8 cellular contexts compared by ENCODE assay signal in genomic region chr19:46860846-46861690, GRCh38. TPM values are rescaled to one million over a fixed set of nuclear protein-coding genes. Genes with fewer than 3 reads are reported as not detected.
DNase-seq lines count a peak whose midpoint lies in the region; ATAC-seq and TF ChIP-seq lines count a peak whose summit lies in the region.

Gene ARHGAP35, plus strand, starts transcription at chr19:46860997. Its CDS starts 57,679 bp downstream, at chr19:46918676.

- DNase-seq in NOMO-1 (lab: John Stamatoyannopoulos, UW; ENCODE audit: unreplicated experiment in 2 of 2) = peak; percentile 64 to 77
- no peak for DNase-seq in NOMO-1 treated with DMSO at 0.1 percent for 48 hours (lab: John Stamatoyannopoulos, UW; ENCODE audit: unreplicated experiment)
- peak; percentile 85 for DNase-seq in activated CD4-positive, alpha-beta T cell treated with anti-CD3 and anti-CD28 coated beads, Interleukin-2, amount 10 ng/mL, durations not matched to agents 7 days and 5 days
- peak in 1 of 2 donors; percentile 23 for DNase-seq in thyroid gland
- DNase-seq in middle frontal gyrus (ENCODE audit: extremely low spot score, low spot score) = no peak

- no peaks in the 10 kb centered on the region for H3K36me3 ChIP-seq in thyroid gland

- peak within 1 kb of the TSS; percentile 75 to 98 (median 94) for H3K27ac ChIP-seq in thyroid gland

- intact Hi-C loops in thyroid gland (cut with DNase I) = loop anchor here (5.0 kb wide), 1 partner anchor 251 kb away; the partner anchor contains the start of gene ZC3H4

- peak within 1 kb of the TSS; percentile 93 for H3K27ac Mint-ChIP-seq in activated CD4-positive, alpha-beta T cell treated with anti-CD3 and anti-CD28 coated beads, Interleukin-2, amount 10 ng/mL, durations not matched to agents 7 days and 5 days

- peak in 1 of 2 donors; percentile 29 for TF ChIP-seq POLR2A in thyroid gland (IDR thresholded peaks at IDR 0.05)

- 0 to 2% methylated on average over 10 to 21 of the region's 91 CpGs for WGBS in thyroid gland, 2 donors

- no peaks in the 10 kb centered on the region for H3K9me3 Mint-ChIP-seq in activated CD4-positive, alpha-beta T cell treated with anti-CD3 and anti-CD28 coated beads, Interleukin-2, amount 10 ng/mL, durations not matched to agents 7 days and 5 days

- POLR2A ChIA-PET in activated CD4-positive, alpha-beta T cell treated with anti-CD3 and anti-CD28 coated beads, Interleukin-2, amount 10 ng/mL, durations not matched to agents 7 days and 5 days (lab: Charles Lee) = no interaction called here

- H3K4me3 ChIP-seq in mononuclear cell (ENCODE audit: low read length) (peak within 1 kb of the TSS; percentile 76), thyroid gland (replicated peaks in 1 of 3) (peak within 1 kb of the TSS; percentile 73 to 81 (median 79))

- peaks cover 21% of the 10 kb centered on the region for H3K4me1 Mint-ChIP-seq in activated CD4-positive, alpha-beta T cell treated with anti-CD3 and anti-CD28 coated beads, Interleukin-2, amount 10 ng/mL, durations not matched to agents 7 days and 5 days

- CTCF ChIA-PET in activated CD4-positive, alpha-beta T cell treated with anti-CD3 and anti-CD28 coated beads, Interleukin-2, amount 10 ng/mL, durations not matched to agents 7 days and 5 days (lab: Charles Lee) = interaction anchor here (0.6 to 0.7 kb wide), 2 partner anchors 12 to 38 kb away, joined by 3 read pairs; no protein-coding TSS in a partner anchor

- H3K9me3 ChIP-seq in mononuclear cell (ENCODE audit: low read depth, low read length) (no peaks in the 10 kb centered on the region), thyroid gland (no peaks in the 10 kb centered on the region)

- H3K4me3 Mint-ChIP-seq in activated CD4-positive, alpha-beta T cell treated with anti-CD3 and anti-CD28 coated beads, Interleukin-2, amount 10 ng/mL, durations not matched to agents 7 days and 5 days = peak within 1 kb of the TSS; percentile 81

- no peaks in the 10 kb centered on the region for H3K27me3 Mint-ChIP-seq in activated CD4-positive, alpha-beta T cell treated with anti-CD3 and anti-CD28 coated beads, Interleukin-2, amount 10 ng/mL, durations not matched to agents 7 days and 5 days

- ATAC-seq in HG03521 (IDR thresholded peaks at IDR 0.05; ENCODE audit: unreplicated experiment) = peak; percentile 14

- H3K36me3 Mint-ChIP-seq in activated CD4-positive, alpha-beta T cell treated with anti-CD3 and anti-CD28 coated beads, Interleukin-2, amount 10 ng/mL, durations not matched to agents 7 days and 5 days (ENCODE audit: low read depth) = no peaks in the 10 kb centered on the region

- no peak for TF ChIP-seq CTCF in thyroid gland (IDR thresholded peaks at IDR 0.05)

- in situ Hi-C loops in endometrial microvascular endothelial cells (cut with HindIII; ENCODE audit: inconsistent ontology term, low pct_unique_long_range_greater_than_20kb, low sequenced_read_pairs) = no loop called here

- H3K27me3 ChIP-seq in mononuclear cell (ENCODE audit: insufficient read depth, low read length) (no peaks in the 10 kb centered on the region), thyroid gland (no peaks in the 10 kb centered on the region)

- H3K4me1 ChIP-seq in mononuclear cell (ENCODE audit: insufficient read depth, low read length) (peaks cover 48% of the 10 kb centered on the region), thyroid gland (peaks cover 41 to 53% of the 10 kb centered on the region in 2 donors)

RNA-seq across cellular contexts. Expression of gene ARHGAP35, which starts in this region (rescaled TPM):
- 10 to 100 TPM; 24.7 to 25.5 TPM for total RNA-seq in activated CD4-positive, alpha-beta T cell treated with anti-CD3 and anti-CD28 coated beads, Interleukin-2, amount 10 ng/mL, durations not matched to agents 7 days and 5 days
- 24.3 TPM for total RNA-seq in endometrial microvascular endothelial cells (ENCODE audit: inconsistent ontology term)
- total RNA-seq in mononuclear cell = 9.9 TPM
- total RNA-seq in thyroid gland = 10 to 100 TPM; 51.2 to 82.9 (median 67.0) TPM

Comparison
In these comparisons a context has a peak if more than half of its experiments do, and no peak if none do; other contexts are left out.
1. DNase-seq: peak in NOMO-1 (2 of 2) and activated CD4-positive, alpha-beta T cell treated with anti-CD3 and anti-CD28 coated beads, Interleukin-2, amount 10 ng/mL, durations not matched to agents 7 days and 5 days (single experiment); none in NOMO-1 treated with DMSO at 0.1 percent for 48 hours (single experiment) and middle frontal gyrus (single experiment).